Comparison of ENCODE assay signal across 1 cellular context in the genomic region with DNA sequence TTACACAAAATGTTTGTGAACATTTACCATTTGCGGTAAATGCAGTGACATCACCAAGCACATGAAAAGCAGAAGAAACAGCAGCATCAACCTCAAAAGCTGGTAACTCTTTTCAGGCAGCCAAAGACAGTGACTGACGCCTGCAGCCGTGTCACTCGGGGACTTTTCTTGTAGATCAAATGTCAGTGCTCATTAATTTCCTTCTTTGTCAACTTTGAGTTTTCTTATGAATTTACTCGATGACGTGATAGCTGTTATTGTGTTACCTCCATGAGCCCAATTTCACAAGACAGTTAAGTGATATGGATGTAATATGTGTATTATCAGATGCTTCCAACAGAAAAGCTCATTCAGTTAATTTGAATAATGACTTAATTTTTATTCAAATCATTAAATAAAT.
TF ChIP-seq lines count a peak whose summit lies in the region.

No MANE protein-coding gene starts in this region.

TF ChIP-seq in neural cell, 6 proteins besides CTCF, POLR2A, EP300 and RAD21 (continued from another document):
- TF ChIP-seq, protein P1, sequence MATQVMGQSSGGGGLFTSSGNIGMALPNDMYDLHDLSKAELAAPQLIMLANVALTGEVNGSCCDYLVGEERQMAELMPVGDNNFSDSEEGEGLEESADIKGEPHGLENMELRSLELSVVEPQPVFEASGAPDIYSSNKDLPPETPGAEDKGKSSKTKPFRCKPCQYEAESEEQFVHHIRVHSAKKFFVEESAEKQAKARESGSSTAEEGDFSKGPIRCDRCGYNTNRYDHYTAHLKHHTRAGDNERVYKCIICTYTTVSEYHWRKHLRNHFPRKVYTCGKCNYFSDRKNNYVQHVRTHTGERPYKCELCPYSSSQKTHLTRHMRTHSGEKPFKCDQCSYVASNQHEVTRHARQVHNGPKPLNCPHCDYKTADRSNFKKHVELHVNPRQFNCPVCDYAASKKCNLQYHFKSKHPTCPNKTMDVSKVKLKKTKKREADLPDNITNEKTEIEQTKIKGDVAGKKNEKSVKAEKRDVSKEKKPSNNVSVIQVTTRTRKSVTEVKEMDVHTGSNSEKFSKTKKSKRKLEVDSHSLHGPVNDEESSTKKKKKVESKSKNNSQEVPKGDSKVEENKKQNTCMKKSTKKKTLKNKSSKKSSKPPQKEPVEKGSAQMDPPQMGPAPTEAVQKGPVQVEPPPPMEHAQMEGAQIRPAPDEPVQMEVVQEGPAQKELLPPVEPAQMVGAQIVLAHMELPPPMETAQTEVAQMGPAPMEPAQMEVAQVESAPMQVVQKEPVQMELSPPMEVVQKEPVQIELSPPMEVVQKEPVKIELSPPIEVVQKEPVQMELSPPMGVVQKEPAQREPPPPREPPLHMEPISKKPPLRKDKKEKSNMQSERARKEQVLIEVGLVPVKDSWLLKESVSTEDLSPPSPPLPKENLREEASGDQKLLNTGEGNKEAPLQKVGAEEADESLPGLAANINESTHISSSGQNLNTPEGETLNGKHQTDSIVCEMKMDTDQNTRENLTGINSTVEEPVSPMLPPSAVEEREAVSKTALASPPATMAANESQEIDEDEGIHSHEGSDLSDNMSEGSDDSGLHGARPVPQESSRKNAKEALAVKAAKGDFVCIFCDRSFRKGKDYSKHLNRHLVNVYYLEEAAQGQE (IDR thresholded peaks at IDR 0.05; ENCODE audit: borderline replicate concordance) = no peak
- TF ChIP-seq TAF1 (IDR thresholded peaks at IDR 0.05; ENCODE audit: low read depth) = no peak
